Comparison of ENCODE assay signal across 20 cellular contexts in the genomic region with DNA sequence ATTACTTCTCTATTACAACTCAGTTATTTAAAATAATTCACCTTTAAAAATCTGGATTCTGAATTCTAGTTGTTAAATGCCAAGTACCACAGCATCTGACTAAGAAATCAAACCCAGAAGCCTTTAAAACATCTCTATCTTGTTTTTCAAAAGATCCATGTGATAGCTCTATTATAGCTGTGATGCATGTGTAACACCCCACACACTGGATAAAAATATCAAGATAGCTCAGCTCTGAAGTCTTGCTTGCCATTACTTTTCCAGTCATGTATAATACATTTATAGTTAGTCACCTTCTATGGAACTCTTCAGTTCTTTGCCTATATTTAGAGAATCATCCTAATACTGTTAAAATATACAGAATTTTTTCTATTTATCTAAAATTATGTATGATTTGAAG. TPM values are rescaled to one million over a fixed set of nuclear protein-coding genes. Genes with fewer than 3 reads are reported as not detected.
DNase-seq lines count a peak whose midpoint lies in the region; ATAC-seq and TF ChIP-seq lines count a peak whose summit lies in the region.
"Had no signal": no experiment of that assay in that cellular context is flagged by ENCODE, and none has a peak within 500 bp of the region (broad histone marks: within the 10 kb centered on the region; RNA-seq: fewer than 3 reads in every experiment).

No MANE protein-coding gene starts in this region.

- no peak overlapping the region for H3K56ac ChIP-seq in IMR-90 (ENCODE audit: extremely low read depth, insufficient read depth, low read length)

- H3K9ac ChIP-seq in IMR-90 (ENCODE audit: low read depth, low read length): no peak overlapping the region

- no peak overlapping the region for H4K91ac ChIP-seq in IMR-90 (ENCODE audit: insufficient read depth, low read depth, low read length)

- no peak overlapping the region for H2AK5ac ChIP-seq in IMR-90 (ENCODE audit: low read depth, low read length)

- no peak overlapping the region for H3K23ac ChIP-seq in IMR-90 (ENCODE audit: low read depth, low read length)

- in situ Hi-C loops in IMR-90 (cut with MboI; ENCODE audit: low sequenced_read_pairs) (no loop called here), HAP-1 (cut with MboI; ENCODE audit: low sequenced_read_pairs) (no loop called here)

- H2AFZ ChIP-seq in IMR-90 (replicated peaks; ENCODE audit: low read length, poor library complexity) (no peak overlapping the region), osteoblast (ENCODE audit: low read length) (no peak overlapping the region)

- H3K4me3 ChIP-seq in IMR-90 (ENCODE audit: insufficient read depth, low read depth, low read length) (no peak overlapping the region), osteoblast (ENCODE audit: insufficient read depth, low read length) (no peak overlapping the region), body of pancreas (no peak overlapping the region), HAP-1 (no peak overlapping the region)

- dilution Hi-C loops in IMR-90 (cut with HindIII; ENCODE audit: low sequenced_read_pairs, unreplicated experiment): no loop called here

- TF ChIP-seq POLR2A in IMR-90 (IDR thresholded peaks at IDR 0.05; ENCODE audit: low read depth, low read length) (no peak), body of pancreas (IDR thresholded peaks at IDR 0.05) (no peak)

- H3K9me3 ChIP-seq in IMR-90 (ENCODE audit: control insufficient read depth, insufficient read depth, low read length) (no peaks in the 10 kb centered on the region), osteoblast (ENCODE audit: low read depth, low read length) (no peaks in the 10 kb centered on the region), body of pancreas (no peaks in the 10 kb centered on the region), HAP-1 (no peaks in the 10 kb centered on the region)

- no peak overlapping the region for H3K18ac ChIP-seq in IMR-90 (ENCODE audit: low read depth, low read length)

- no TSS peak for BruUV-seq in IMR-90 (replicated peaks; lab: Mats Ljungman, UMichigan)

- DNase-seq in EH (ENCODE audit: low read depth): peak; percentile 26
- peak; percentile 45 for DNase-seq in IMR-90
- no peak for DNase-seq in central memory CD8-positive, alpha-beta T cell (ENCODE audit: low spot score in 2 of 2)
- no peak for DNase-seq in osteoblast (ENCODE audit: insufficient read length, low spot score, missing footprints)
- DNase-seq in body of pancreas: no peak
- no peak for DNase-seq in HAP-1 (ENCODE audit: low spot score in 2 of 2)
- no peak for DNase-seq in AML-193 (lab: John Stamatoyannopoulos, UW)
- DNase-seq: activated CD4-positive, alpha-beta memory T cell treated with anti-CD3 and anti-CD28 coated beads for 36 hours; amniotic stem cell; central memory CD4-positive, alpha-beta T cell; HCEC 1CT; left cardiac atrium; NCI-H1105; NCI-H2081 treated with DMSO at 0.1 percent for 48 hours; NCI-H446; PC-3; stimulated activated CD4-positive, alpha-beta T cell treated with anti-CD3 and anti-CD28 coated beads, Interleukin-4, amount 100 ng/mL, for 4 hours had no signal

- H3K36me3 ChIP-seq in IMR-90 (ENCODE audit: control insufficient read depth, insufficient read depth, low read length) (peaks cover 3% of the 10 kb centered on the region), osteoblast (ENCODE audit: insufficient read depth, low read length) (peaks cover 28% of the 10 kb centered on the region), body of pancreas (replicated peaks in 1 of 2; ENCODE audit: insufficient read depth in 1 of 2, low read depth in 2 of 2) (no peaks in the 10 kb centered on the region), HAP-1 (replicated peaks) (peaks cover 55% of the 10 kb centered on the region)

- TF ChIP-seq CTCF in IMR-90 (conservative IDR thresholded peaks at IDR 0.05; ENCODE audit: low read depth, low read length) (no peak), osteoblast (IDR thresholded peaks at IDR 0.05; ENCODE audit: extremely low read depth, low read depth, low read length) (no peak), body of pancreas (IDR thresholded peaks at IDR 0.05) (no peak)

- intact Hi-C loops in IMR-90 (cut with micrococcal nuclease) (no loop called here), body of pancreas (cut with DNase I) (no loop called here)

- peaks cover 11 to 47% of the 10 kb centered on the region in 2 experiments for H3K79me1 ChIP-seq in IMR-90 (ENCODE audit: low read depth in 1 of 2, low read length in 2 of 2)

- no peak overlapping the region for H2BK120ac ChIP-seq in IMR-90 (ENCODE audit: low read depth, low read length)

- H3K9me1 ChIP-seq in IMR-90 (ENCODE audit: insufficient read depth, low read length): peaks cover 11% of the 10 kb centered on the region

- peaks cover 88% of the 10 kb centered on the region for H3K79me2 ChIP-seq in osteoblast (ENCODE audit: insufficient read depth, low read length)

- no peaks in the 10 kb centered on the region for H3K27me3 Mint-ChIP-seq in central memory CD8-positive, alpha-beta T cell
- H3K27me3 Mint-ChIP-seq: activated CD4-positive, alpha-beta memory T cell treated with anti-CD3 and anti-CD28 coated beads for 36 hours had no signal

- H4K20me1 ChIP-seq in IMR-90 (ENCODE audit: insufficient read depth, low read length) (peaks cover 36% of the 10 kb centered on the region), osteoblast (ENCODE audit: insufficient read depth, low read length) (peaks cover 8% of the 10 kb centered on the region)

- H2BK5ac ChIP-seq in IMR-90 (ENCODE audit: low read depth, low read length, poor library complexity, severe bottlenecking): peak overlapping the region; percentile 69

- peak overlapping the region; percentile 91 for H3K27ac Mint-ChIP-seq in central memory CD8-positive, alpha-beta T cell (ENCODE audit: low read depth)

- H4K5ac ChIP-seq in IMR-90 (ENCODE audit: low read depth, low read length): no peak overlapping the region

- H3K4me1 ChIP-seq in IMR-90 (ENCODE audit: control insufficient read depth, insufficient read depth, low read length) (peaks cover 17% of the 10 kb centered on the region), osteoblast (ENCODE audit: insufficient read depth, low read length) (peaks cover 27% of the 10 kb centered on the region), body of pancreas (peaks cover 24% of the 10 kb centered on the region), HAP-1 (no peaks in the 10 kb centered on the region; the same call in 1 of the 2 replicates)

- H3K9me3 Mint-ChIP-seq in central memory CD8-positive, alpha-beta T cell: no peaks in the 10 kb centered on the region
- H3K9me3 Mint-ChIP-seq: activated CD4-positive, alpha-beta memory T cell treated with anti-CD3 and anti-CD28 coated beads for 36 hours; neural crest cell; WTC11 had no signal

- H2BK20ac ChIP-seq in IMR-90 (ENCODE audit: low read depth, low read length): no peak overlapping the region

- H3K4me2 ChIP-seq in IMR-90 (ENCODE audit: low read depth, low read length) (no peak overlapping the region), osteoblast (ENCODE audit: insufficient read depth, low read length) (no peak overlapping the region)

- H3K14ac ChIP-seq in IMR-90 (replicated peaks; ENCODE audit: low read depth, low read length): no peak overlapping the region

- H3K36me3 Mint-ChIP-seq in central memory CD8-positive, alpha-beta T cell (ENCODE audit: insufficient read depth): peaks cover 26% of the 10 kb centered on the region

- no peak overlapping the region for H3K27ac ChIP-seq in IMR-90 (ENCODE audit: insufficient read depth, low read length)
- peak overlapping the region; percentile 83 for H3K27ac ChIP-seq in osteoblast (ENCODE audit: low read depth, low read length)
- no peak overlapping the region for H3K27ac ChIP-seq in body of pancreas

- no peak for TF ChIP-seq RAD21 in IMR-90 (IDR thresholded peaks at IDR 0.05; ENCODE audit: low read length)

- POLR2A ChIA-PET in IMR-90 (lab: Charles Lee; ENCODE audit: unreplicated experiment): no interaction called here

- CTCF ChIA-PET in IMR-90 (lab: Yijun Ruan, JAX): interaction anchor here (1.8 kb wide), 1 partner anchor 300 kb away, joined by 4 read pairs; no protein-coding TSS in a partner anchor

- H4K8ac ChIP-seq in IMR-90 (ENCODE audit: low read depth in 2 of 2, low read length in 2 of 2): no peak overlapping the region

- H3K4ac ChIP-seq in IMR-90 (ENCODE audit: low read depth, low read length): no peak overlapping the region

- no peaks in the 10 kb centered on the region for H3K27me3 ChIP-seq in IMR-90 (ENCODE audit: control insufficient read depth, insufficient read depth, low read length)
- H3K27me3 ChIP-seq in osteoblast (ENCODE audit: insufficient read depth, low read length): no peaks in the 10 kb centered on the region
- H3K27me3 ChIP-seq in body of pancreas: no peaks in the 10 kb centered on the region
- no peaks in the 10 kb centered on the region for H3K27me3 ChIP-seq in HAP-1 (ENCODE audit: low read depth)

- ATAC-seq in IMR-90 (ENCODE audit: low read depth) (no peak), body of pancreas (no peak), SK-N-SH treated with all-trans-retinoic acid at 6 μM for 48 hours (no peak)
- no peak for ATAC-seq in central memory CD8-positive, alpha-beta T cell (replicated peaks; ENCODE audit: extremely low read depth, poor library complexity, severe bottlenecking)
- ATAC-seq: PC-3, WTC11 had no signal

- H3K4me3 Mint-ChIP-seq in central memory CD8-positive, alpha-beta T cell: no peak overlapping the region
- H3K4me3 Mint-ChIP-seq: neural crest cell, WTC11 had no signal

- no peak overlapping the region for H2BK15ac ChIP-seq in IMR-90 (ENCODE audit: low read depth, low read length)

- no peak overlapping the region for H2AK9ac ChIP-seq in IMR-90 (replicated peaks; ENCODE audit: low read depth, low read length, poor library complexity)

- peaks cover 61% of the 10 kb centered on the region for H3K4me1 Mint-ChIP-seq in central memory CD8-positive, alpha-beta T cell

TF ChIP-seq in SK-N-SH treated with all-trans-retinoic acid at 6 μM for 48 hours, 23 proteins besides CTCF, POLR2A, EP300 and RAD21:
- no peak for TF ChIP-seq TCF4 (CRISPR knock-in tag; IDR thresholded peaks at IDR 0.05; ENCODE audit: borderline replicate concordance)

RNA-seq across cellular contexts. Expression of gene ARPP19, which starts 11.6 kb away (rescaled TPM):
- 65.2 and 118 TPM in 2 replicates for total RNA-seq in IMR-90 (2012; rRNA removed)
- polyA plus RNA-seq in IMR-90 (2012; rRNA removed): 23.6 and 33.4 TPM in 2 replicates
- 6.2 and 7.2 TPM in 2 replicates for polyA plus RNA-seq in IMR-90 (2012; cell fraction: cytosol; rRNA removed)
- 2.8 and 16.3 TPM in 2 replicates for polyA plus RNA-seq in IMR-90 (2012; cell fraction: nucleus; rRNA removed; ENCODE audit: low replicate concordance)
- total RNA-seq in osteoblast: 104 and 114 TPM in 2 replicates
- total RNA-seq in body of pancreas: 10 to 100 TPM; 37.2 to 65.4 TPM

RNA-seq across cellular contexts. Expression of gene MYO5A, which starts 28.6 kb away (rescaled TPM):
- total RNA-seq in IMR-90 (2012; rRNA removed) (65.3 and 69.2 TPM in 2 replicates), osteoblast (54.3 and 73.1 TPM in 2 replicates), body of pancreas (10 to 100 TPM in 1 of 2 donors, 1 to 10 TPM in 1; 8.2 to 11.9 TPM)
- polyA plus RNA-seq in IMR-90 (2012; rRNA removed): 17.5 and 19.4 TPM in 2 replicates
- 5.8 and 6.6 TPM in 2 replicates for polyA plus RNA-seq in IMR-90 (2012; cell fraction: cytosol; rRNA removed)
- polyA plus RNA-seq in IMR-90 (2012; cell fraction: nucleus; rRNA removed; ENCODE audit: low replicate concordance): 7.8 and 26.0 TPM in 2 replicates

Comparison
In these comparisons a context has a peak if more than half of its experiments do, and no peak if none do; other contexts are left out.
1. DNase-seq: peak in EH (single experiment) and IMR-90 (single experiment); none in central memory CD8-positive, alpha-beta T cell (0 of 2), osteoblast (single experiment), body of pancreas (0 of 4), HAP-1 (0 of 2) and AML-193 (0 of 2).